11 cellular contexts compared by ENCODE assay signal in the genomic region with DNA sequence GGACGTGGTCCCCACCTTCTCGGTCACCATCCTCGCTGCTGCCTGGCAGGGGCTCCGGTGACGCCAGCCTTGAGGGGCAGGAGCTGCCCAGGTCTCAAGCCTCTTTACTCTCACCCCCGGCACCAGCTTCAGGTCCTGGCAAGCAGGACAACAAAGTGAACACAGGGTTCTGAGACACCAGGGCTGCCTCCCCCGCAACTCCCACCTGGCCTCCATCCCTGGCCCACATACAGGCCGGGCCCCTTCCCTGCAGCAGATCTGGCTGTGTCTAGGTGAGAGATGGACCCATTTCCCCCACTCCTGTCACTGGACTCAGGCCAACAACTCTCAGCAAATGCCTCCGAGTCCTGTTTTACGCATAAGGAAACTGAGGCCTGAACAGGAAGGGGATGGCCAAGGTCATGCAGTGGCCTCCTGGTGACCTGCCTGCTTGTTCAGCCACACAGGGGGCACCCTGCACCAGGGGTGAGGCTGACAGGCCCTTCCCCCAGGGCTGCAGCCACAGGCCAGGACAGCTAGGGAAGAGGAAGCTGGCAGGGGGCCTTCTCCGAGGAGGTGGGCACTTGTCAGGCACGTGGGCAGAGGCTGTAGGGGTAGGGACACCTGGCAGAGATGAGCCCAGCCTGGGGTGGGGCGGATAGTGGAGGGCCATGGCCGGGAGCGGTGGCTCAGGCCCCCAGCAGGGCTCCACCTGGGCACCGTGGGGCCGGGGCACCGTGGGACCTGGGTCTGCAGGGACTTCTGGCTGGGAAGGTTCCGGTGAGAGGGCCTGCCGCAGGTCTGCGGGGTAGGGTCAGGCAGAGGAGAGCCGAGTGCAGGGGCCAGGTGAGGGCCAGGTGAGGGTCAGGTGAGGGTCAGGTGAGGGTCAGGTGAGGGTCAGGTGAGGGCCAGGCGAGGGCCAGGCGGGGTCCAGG. TPM values are rescaled to one million over a fixed set of nuclear protein-coding genes. Genes with fewer than 3 reads are reported as not detected.
DNase-seq lines count a peak whose midpoint lies in the region; TF ChIP-seq lines count a peak whose summit lies in the region.
"Had no signal": no experiment of that assay in that cellular context is flagged by ENCODE, and none has a peak within 500 bp of the region (broad histone marks: within the 10 kb centered on the region; RNA-seq: fewer than 3 reads in every experiment).

No MANE protein-coding gene starts in this region.

- peak overlapping the region; percentile 57 for H3K4me3 Mint-ChIP-seq in T-helper 1 cell treated with Interleukin-12 subunit alpha and Interleukin-12 subunit beta and Interleukin-4 antibody, amounts not matched to agents 30 μg/mL and 1 μg/mL, for 36 hours
- H3K4me3 Mint-ChIP-seq in activated T-helper 1 cell treated with anti-CD3 and anti-CD28 coated beads, Interleukin-12 subunit alpha, Interleukin-12 subunit beta, Interleukin-2, Interleukin-4 antibody, amounts not matched to agents 30 ng/mL and 10 ng/mL and 1 ng/mL, durations not matched to agents 14 hours and 24 hours and 36 hours, result peak overlapping the region; percentile 42
- peak overlapping the region; percentile 25 for H3K4me3 Mint-ChIP-seq in glutamatergic neuron (ENCODE audit: unreplicated experiment)

- H3K4me1 Mint-ChIP-seq in T-helper 1 cell treated with Interleukin-12 subunit alpha and Interleukin-12 subunit beta and Interleukin-4 antibody, amounts not matched to agents 30 μg/mL and 1 μg/mL, for 36 hours (ENCODE audit: low read depth), result peaks cover 2% of the 10 kb centered on the region
- H3K4me1 Mint-ChIP-seq in activated T-helper 1 cell treated with anti-CD3 and anti-CD28 coated beads, Interleukin-12 subunit alpha, Interleukin-12 subunit beta, Interleukin-2, Interleukin-4 antibody, amounts not matched to agents 30 ng/mL and 10 ng/mL and 1 ng/mL, durations not matched to agents 14 hours and 24 hours and 36 hours (ENCODE audit: low read depth), result no peaks in the 10 kb centered on the region
- peaks cover 8% of the 10 kb centered on the region for H3K4me1 Mint-ChIP-seq in glutamatergic neuron (ENCODE audit: low read depth, unreplicated experiment)

- intact Hi-C loops in activated T-helper 1 cell treated with anti-CD3 and anti-CD28 coated beads, Interleukin-12 subunit alpha, Interleukin-12 subunit beta, Interleukin-2, Interleukin-4 antibody, amounts not matched to agents 30 ng/mL and 10 ng/mL and 1 ng/mL, durations not matched to agents 14 hours and 24 hours and 36 hours (cut with micrococcal nuclease), result loop anchor here (1.0 kb wide), 2 partner anchors 105 to 435 kb away; no protein-coding TSS in a partner anchor

- no peak for TF ChIP-seq CTCF in glutamatergic neuron (IDR thresholded peaks at IDR 0.05; ENCODE audit: partially characterized antibody, unreplicated experiment)
- TF ChIP-seq CTCF in GM13977 (IDR thresholded peaks at IDR 0.05; ENCODE audit: extremely low read depth, insufficient read depth, missing control alignments), result no peak

- no peaks in the 10 kb centered on the region for H3K27me3 Mint-ChIP-seq in T-helper 1 cell treated with Interleukin-12 subunit alpha and Interleukin-12 subunit beta and Interleukin-4 antibody, amounts not matched to agents 30 μg/mL and 1 μg/mL, for 36 hours (ENCODE audit: low read depth)
- no peaks in the 10 kb centered on the region for H3K27me3 Mint-ChIP-seq in activated T-helper 1 cell treated with anti-CD3 and anti-CD28 coated beads, Interleukin-12 subunit alpha, Interleukin-12 subunit beta, Interleukin-2, Interleukin-4 antibody, amounts not matched to agents 30 ng/mL and 10 ng/mL and 1 ng/mL, durations not matched to agents 14 hours and 24 hours and 36 hours (ENCODE audit: insufficient read depth)
- H3K27me3 Mint-ChIP-seq in glutamatergic neuron (ENCODE audit: unreplicated experiment), result peaks cover 18% of the 10 kb centered on the region

- DNase-seq in T-helper 1 cell (no peak), glutamatergic neuron (no peak), substantia nigra (lab: John Stamatoyannopoulos, UW) (peak in 2 of 49 donors; percentile 28 to 76), GM13977 (ENCODE audit: low spot score) (no peak), iPS-NIHi7 (ENCODE audit: extremely low spot score) (no peak), NCI-H774 (lab: John Stamatoyannopoulos, UW) (no peak)
- no peak for DNase-seq in activated T-helper 1 cell treated with anti-CD3 and anti-CD28 coated beads, Interleukin-12 subunit alpha, Interleukin-12 subunit beta, Interleukin-2, Interleukin-4 antibody, amounts not matched to agents 30 ng/mL and 10 ng/mL and 1 ng/mL, durations not matched to agents 14 hours and 24 hours and 36 hours (ENCODE audit: low spot score)
- DNase-seq: AML-193, cortex of kidney had no signal

- H3K36me3 Mint-ChIP-seq in T-helper 1 cell treated with Interleukin-12 subunit alpha and Interleukin-12 subunit beta and Interleukin-4 antibody, amounts not matched to agents 30 μg/mL and 1 μg/mL, for 36 hours (ENCODE audit: low read depth), result no peaks in the 10 kb centered on the region
- no peaks in the 10 kb centered on the region for H3K36me3 Mint-ChIP-seq in activated T-helper 1 cell treated with anti-CD3 and anti-CD28 coated beads, Interleukin-12 subunit alpha, Interleukin-12 subunit beta, Interleukin-2, Interleukin-4 antibody, amounts not matched to agents 30 ng/mL and 10 ng/mL and 1 ng/mL, durations not matched to agents 14 hours and 24 hours and 36 hours (ENCODE audit: low read depth)
- H3K36me3 Mint-ChIP-seq in glutamatergic neuron (ENCODE audit: unreplicated experiment), result no peaks in the 10 kb centered on the region

- peak overlapping the region; percentile 62 for H3K27ac Mint-ChIP-seq in T-helper 1 cell treated with Interleukin-12 subunit alpha and Interleukin-12 subunit beta and Interleukin-4 antibody, amounts not matched to agents 30 μg/mL and 1 μg/mL, for 36 hours
- peak overlapping the region; percentile 13 for H3K27ac Mint-ChIP-seq in activated T-helper 1 cell treated with anti-CD3 and anti-CD28 coated beads, Interleukin-12 subunit alpha, Interleukin-12 subunit beta, Interleukin-2, Interleukin-4 antibody, amounts not matched to agents 30 ng/mL and 10 ng/mL and 1 ng/mL, durations not matched to agents 14 hours and 24 hours and 36 hours
- peak overlapping the region; percentile 59 for H3K27ac Mint-ChIP-seq in glutamatergic neuron (ENCODE audit: unreplicated experiment)

- H3K27ac ChIP-seq in substantia nigra (ENCODE audit: low read depth, low read length, poor library complexity, severe bottlenecking), result peak overlapping the region; percentile 74

- no peaks in the 10 kb centered on the region for H3K9me3 Mint-ChIP-seq in T-helper 1 cell treated with Interleukin-12 subunit alpha and Interleukin-12 subunit beta and Interleukin-4 antibody, amounts not matched to agents 30 μg/mL and 1 μg/mL, for 36 hours
- no peaks in the 10 kb centered on the region for H3K9me3 Mint-ChIP-seq in activated T-helper 1 cell treated with anti-CD3 and anti-CD28 coated beads, Interleukin-12 subunit alpha, Interleukin-12 subunit beta, Interleukin-2, Interleukin-4 antibody, amounts not matched to agents 30 ng/mL and 10 ng/mL and 1 ng/mL, durations not matched to agents 14 hours and 24 hours and 36 hours
- H3K9me3 Mint-ChIP-seq in glutamatergic neuron (ENCODE audit: unreplicated experiment), result peaks cover 14% of the 10 kb centered on the region

- in situ Hi-C loops in GM13977 (cut with MboI; ENCODE audit: low pct_unique_long_range_greater_than_20kb, low sequenced_read_pairs, unreplicated experiment), result no loop called here

RNA-seq across cellular contexts. Expression of gene PVALEF, which starts 46.7 kb away (rescaled TPM):
- total RNA-seq in activated T-helper 1 cell treated with anti-CD3 and anti-CD28 coated beads, Interleukin-12 subunit alpha, Interleukin-12 subunit beta, Interleukin-2, Interleukin-4 antibody, amounts not matched to agents 30 ng/mL and 10 ng/mL and 1 ng/mL, durations not matched to agents 14 hours and 24 hours and 36 hours, result not detected in 2 replicates
- 0.29 TPM for total RNA-seq in glutamatergic neuron (ENCODE audit: unreplicated experiment)
- total RNA-seq: mononuclear cell had no signal

RNA-seq across cellular contexts. Expression of gene AATK, which starts 47.5 kb away (rescaled TPM):
- total RNA-seq in activated T-helper 1 cell treated with anti-CD3 and anti-CD28 coated beads, Interleukin-12 subunit alpha, Interleukin-12 subunit beta, Interleukin-2, Interleukin-4 antibody, amounts not matched to agents 30 ng/mL and 10 ng/mL and 1 ng/mL, durations not matched to agents 14 hours and 24 hours and 36 hours, result 0.61 and 0.62 TPM in 2 replicates
- 27.0 TPM for total RNA-seq in glutamatergic neuron (ENCODE audit: unreplicated experiment)

Comparison
In these comparisons a context has a peak if more than half of its experiments do, and no peak if none do; other contexts are left out.
1. RNA of gene AATK, which starts 47.5 kb away (total RNA-seq): 27.0 TPM in glutamatergic neuron (single experiment); 0.61 to 0.62 TPM in activated T-helper 1 cell treated with anti-CD3 and anti-CD28 coated beads, Interleukin-12 subunit alpha, Interleukin-12 subunit beta, Interleukin-2, Interleukin-4 antibody, amounts not matched to agents 30 ng/mL and 10 ng/mL and 1 ng/mL, durations not matched to agents 14 hours and 24 hours and 36 hours; every median in the first group is over 10 times any median in the second.
2. Peak in every context shown above with its lines, with median percentiles within 50 percentile points of each other: H3K27ac Mint-ChIP-seq and H3K4me3 Mint-ChIP-seq.